26 cellular contexts compared by ENCODE assay signal in genomic region chr20:4179545-4179944, GRCh38.
"Had no signal": no experiment of that assay in that cellular context is flagged by ENCODE, and none has a peak within 500 bp of the region (broad histone marks: within the 10 kb centered on the region; RNA-seq: fewer than 3 reads in every experiment).

No MANE protein-coding gene starts in this region.

- H3K36me3 ChIP-seq: thyroid gland, upper lobe of right lung, uterus had no signal

- H3K4me3 ChIP-seq: stomach, suprapubic skin, testis, thoracic aorta, thyroid gland, tibial artery, tibial nerve, transverse colon, upper lobe of left lung, upper lobe of right lung, uterus, vagina had no signal

- H3K27me3 ChIP-seq: stomach, suprapubic skin, testis, thyroid gland, tibial artery, tibial nerve, transverse colon, upper lobe of left lung, upper lobe of right lung, uterus, vagina had no signal

- DNase-seq: stimulated activated CD4-positive, alpha-beta T cell treated with anti-CD3 and anti-CD28 coated beads, Interleukin-2, amount 100 ng/mL, for 48 hours; stimulated activated CD4-positive, alpha-beta T cell treated with anti-CD3 and anti-CD28 coated beads, Interleukin-4, amount 100 ng/mL, for 1 hour; stimulated activated CD4-positive, alpha-beta T cell treated with anti-CD3 and anti-CD28 coated beads, Interleukin-4, amount 100 ng/mL, for 24 hours; stimulated activated CD4-positive, alpha-beta T cell treated with anti-CD3 and anti-CD28 coated beads, Interleukin-4, amount 100 ng/mL, for 4 hours; stimulated activated CD8-positive, alpha-beta memory T cell treated with anti-CD3 and anti-CD28 coated beads, Interleukin-4, amount 100 ng/mL, for 48 hours; stimulated activated naive B cell treated with anti-CD40 and anti-IgM and Interleukin-4, amounts not matched to agents 10 μg/mL and 1 μg/mL and 100 μg/mL, for 72 hours; stimulated activated naive CD4-positive, alpha-beta T cell; stimulated activated naive CD4-positive, alpha-beta T cell treated with Interleukin-2 at 50 U/mL for 16 hours; stimulated activated naive CD8-positive, alpha-beta T cell treated with anti-CD3 and anti-CD28 coated beads, Interleukin-15, amount 100 ng/mL, for 72 hours; stimulated activated naive CD8-positive, alpha-beta T cell treated with anti-CD3 and anti-CD28 coated beads, Interleukin-15, Interleukin-2, amounts not matched to agents 100 U/mL and 50 U/mL, for 24 hours; stomach; testis; thyroid gland; tibial artery; transverse colon; trophoblast cell; upper lobe of left lung; upper lobe of right lung; uterus had no signal

- H3K4me1 ChIP-seq: stomach, suprapubic skin, testis, thyroid gland, tibial artery, tibial nerve, transverse colon, upper lobe of left lung, upper lobe of right lung, uterus, vagina had no signal

- H3K27ac ChIP-seq: stomach, suprapubic skin, testis, thoracic aorta, thyroid gland, tibial artery, tibial nerve, transverse colon, upper lobe of left lung, upper lobe of right lung, uterus, vagina had no signal

- FAIRE-seq: urothelium cell line had no signal

- H3K9me3 ChIP-seq: suprapubic skin, testis, thoracic aorta, thyroid gland, transverse colon, upper lobe of right lung, uterus, vagina had no signal

- ATAC-seq: stimulated activated effector memory CD8-positive, alpha-beta T cell treated with anti-CD3 and anti-CD28 coated beads, Interleukin-12 subunit alpha, Interleukin-12 subunit beta, amount 100 ng/mL, for 72 hours; stimulated activated memory B cell treated with anti-CD40 and anti-IgM and Interleukin-4, amounts not matched to agents 10 μg/mL and 1 μg/mL and 100 μg/mL, for 72 hours; stimulated activated naive B cell treated with anti-CD40 and anti-IgM and Interleukin-4, amounts not matched to agents 10 μg/mL and 1 μg/mL and 100 μg/mL, for 72 hours; stimulated activated naive CD8-positive, alpha-beta T cell treated with anti-CD3 and anti-CD28 coated beads, Interleukin-15, amount 100 ng/mL, for 72 hours; stimulated activated naive CD8-positive, alpha-beta T cell treated with anti-CD3 and anti-CD28 coated beads, Interleukin-15, Interleukin-2, amounts not matched to agents 100 U/mL and 50 U/mL, for 24 hours; upper lobe of right lung had no signal
